Comparison of ENCODE assay signal across 21 cellular contexts in the genomic region with DNA sequence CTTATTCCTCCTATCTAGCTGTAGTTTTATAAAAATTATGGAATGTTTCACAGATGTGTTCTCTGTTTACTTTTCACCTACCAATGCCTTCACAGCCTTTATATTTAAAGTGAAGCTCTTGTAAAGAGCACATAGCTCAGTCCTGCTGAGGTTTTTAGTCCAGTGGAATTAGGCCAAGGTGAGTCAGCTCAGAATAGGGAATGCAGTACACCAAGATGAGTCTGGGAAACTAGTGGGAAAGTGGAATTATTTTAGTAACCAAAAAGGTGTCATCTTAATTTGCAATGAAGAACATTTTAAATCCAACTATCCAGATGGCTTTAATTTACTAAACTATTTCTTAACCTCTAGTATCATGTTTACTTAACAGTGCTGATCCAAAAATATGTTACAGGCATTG.
DNase-seq lines count a peak whose midpoint lies in the region; ATAC-seq, FAIRE-seq and TF ChIP-seq lines count a peak whose summit lies in the region.
"Had no signal": no experiment of that assay in that cellular context is flagged by ENCODE, and none has a peak within 500 bp of the region (broad histone marks: within the 10 kb centered on the region; RNA-seq: fewer than 3 reads in every experiment).

No MANE protein-coding gene starts in this region.

- intact Hi-C loops in pancreas (cut with DNase I) = no loop called here

- H3K4me3 ChIP-seq in skeletal muscle cell (ENCODE audit: low read depth, low read length) (no peak overlapping the region), pancreas (no peak overlapping the region)
- H3K4me3 ChIP-seq: hepatocyte, left ventricle myocardium inferior, right lobe of liver had no signal

- peaks cover 0 to 3% (median 0%) of the 10 kb centered on the region in 3 donors for H3K4me1 ChIP-seq in pancreas
- H3K4me1 ChIP-seq: left ventricle myocardium inferior, parathyroid adenoma, right lobe of liver had no signal

- H3K27ac ChIP-seq in pancreas = no peak overlapping the region
- H3K27ac ChIP-seq: hepatocyte, left ventricle myocardium inferior, parathyroid adenoma, right lobe of liver had no signal

- no peaks in the 10 kb centered on the region for H3K36me3 ChIP-seq in pancreas
- H3K36me3 ChIP-seq: left ventricle myocardium inferior, right lobe of liver had no signal

- peak; percentile 7 for DNase-seq in Daoy (ENCODE audit: low read depth)
- DNase-seq in M059J (ENCODE audit: low read depth) = peak; percentile 42
- peak; percentile 34 for DNase-seq in skeletal muscle cell (ENCODE audit: low read depth)
- no peak for DNase-seq in pancreas
- no peak for DNase-seq in mesenteric fat pad (ENCODE audit: low spot score)
- DNase-seq in NCI-H774 (lab: John Stamatoyannopoulos, UW) = no peak
- DNase-seq: activated CD4-positive, alpha-beta T cell treated with anti-CD3 and anti-CD28 coated beads, Interleukin-2, amount 10 ng/mL, durations not matched to agents 24 days and 14 days; CD8-positive, alpha-beta memory T cell; cortex of kidney; endodermal cell; left ventricle myocardium inferior; NCI-H1417 treated with DMSO at 0.1 percent for 48 hours; NCI-H510A treated with DMSO at 0.1 percent for 48 hours; right lobe of liver; RPMI8226; substantia nigra; T-helper 17 cell had no signal

- no peaks in the 10 kb centered on the region for H3K9me3 ChIP-seq in pancreas
- H3K9me3 ChIP-seq: right lobe of liver had no signal

- FAIRE-seq in endometrium (lab: Jason Lieb, UNC) = peak; percentile 88
- no peak for FAIRE-seq in pancreas (lab: Jason Lieb, UNC)

- H3K27me3 ChIP-seq in pancreas = no peaks in the 10 kb centered on the region
- H3K27me3 ChIP-seq: hepatocyte, right lobe of liver had no signal

- no peak for TF ChIP-seq CTCF in pancreas (IDR thresholded peaks at IDR 0.05)

- no peak for ATAC-seq in pancreas
- ATAC-seq: activated T-helper 17 cell treated with anti-CD3 and anti-CD28 coated beads, Interleukin-2, amount 50 U/mL, for 72 hours; right lobe of liver; T-helper 17 cell had no signal

Comparison
In these comparisons a context has a peak if more than half of its experiments do, and no peak if none do; other contexts are left out.
1. DNase-seq: peak in Daoy (single experiment), M059J (single experiment) and skeletal muscle cell (single experiment); none in pancreas (0 of 6), mesenteric fat pad (single experiment) and NCI-H774 (single experiment).